In the genomic region with DNA sequence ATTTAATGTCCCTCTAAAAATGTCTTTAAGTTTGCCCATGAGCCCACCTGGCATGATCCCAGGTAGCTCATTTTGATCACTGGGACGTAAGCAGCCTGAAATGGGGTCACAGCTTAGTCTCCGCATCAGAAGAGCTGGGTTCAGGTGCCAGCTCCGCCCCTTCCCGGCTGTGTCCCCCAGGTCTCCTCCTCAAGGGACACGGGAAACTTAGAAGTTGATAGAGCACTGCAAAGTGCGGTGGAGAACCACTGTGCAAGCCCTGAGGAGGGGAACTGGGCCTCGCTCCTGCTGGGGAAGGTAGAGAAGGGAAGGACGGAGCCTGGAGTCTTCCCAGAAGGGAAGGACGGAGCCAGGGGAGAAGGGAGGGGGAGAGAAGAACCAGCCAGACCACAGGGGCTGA, we compare ENCODE assay signal across 22 cellular contexts. TPM values are rescaled to one million over a fixed set of nuclear protein-coding genes. Genes with fewer than 3 reads are reported as not detected.
A peak's percentile ranks its signal among the peaks of the same experiment; 100 is the strongest.
DNase-seq lines count a peak whose midpoint lies in the region; ATAC-seq and TF ChIP-seq lines count a peak whose summit lies in the region.
"Had no signal": no experiment of that assay in that cellular context is flagged by ENCODE, and none has a peak within 500 bp of the region (broad histone marks: within the 10 kb centered on the region; RNA-seq: fewer than 3 reads in every experiment).

No MANE protein-coding gene starts in this region.

- H3K4me3 ChIP-seq in left ventricle myocardium inferior (no peak overlapping the region), upper lobe of right lung (no peak overlapping the region)
- H3K4me3 ChIP-seq: esophagus muscularis mucosa, SK-N-MC had no signal

- H3K27ac ChIP-seq in left ventricle myocardium inferior (replicated peaks) (peak overlapping the region; percentile 94), upper lobe of right lung (no peak overlapping the region)
- H3K27ac ChIP-seq: esophagus muscularis mucosa, parathyroid adenoma, SK-N-MC had no signal

- H3K9me3 ChIP-seq in left ventricle myocardium inferior (replicated peaks) = no peaks in the 10 kb centered on the region
- H3K9me3 ChIP-seq in T-helper 17 cell (ENCODE audit: control insufficient read depth, low read length, poor library complexity, severe bottlenecking) = no peaks in the 10 kb centered on the region
- no peaks in the 10 kb centered on the region for H3K9me3 ChIP-seq in upper lobe of right lung
- H3K9me3 ChIP-seq: esophagus muscularis mucosa had no signal

- H3K27ac Mint-ChIP-seq in T-helper 17 cell = peak overlapping the region; percentile 92
- peak overlapping the region in 2 of 3 experiments; percentile 3 to 19 for H3K27ac Mint-ChIP-seq in nephron
- H3K27ac Mint-ChIP-seq in activated naive CD8-positive, alpha-beta T cell treated with anti-CD3 and anti-CD28 coated beads for 36 hours = no peak overlapping the region
- no peak overlapping the region for H3K27ac Mint-ChIP-seq in activated CD8-positive, alpha-beta T cell treated with anti-CD3 and anti-CD28 coated beads for 36 hours

- H3K36me3 Mint-ChIP-seq in T-helper 17 cell (ENCODE audit: low read depth) (peaks cover 2% of the 10 kb centered on the region), nephron (ENCODE audit: low read depth) (peaks cover 8% of the 10 kb centered on the region)
- H3K36me3 Mint-ChIP-seq in activated naive CD8-positive, alpha-beta T cell treated with anti-CD3 and anti-CD28 coated beads for 36 hours = peaks cover 5% of the 10 kb centered on the region
- H3K36me3 Mint-ChIP-seq in activated CD8-positive, alpha-beta T cell treated with anti-CD3 and anti-CD28 coated beads for 36 hours (ENCODE audit: low read depth) = no peaks in the 10 kb centered on the region

- H3K27me3 Mint-ChIP-seq in T-helper 17 cell = no peaks in the 10 kb centered on the region
- H3K27me3 Mint-ChIP-seq in nephron (ENCODE audit: low read depth) = peaks cover 4% of the 10 kb centered on the region
- no peaks in the 10 kb centered on the region for H3K27me3 Mint-ChIP-seq in activated naive CD8-positive, alpha-beta T cell treated with anti-CD3 and anti-CD28 coated beads for 36 hours
- H3K27me3 Mint-ChIP-seq in activated CD8-positive, alpha-beta T cell treated with anti-CD3 and anti-CD28 coated beads for 36 hours = no peaks in the 10 kb centered on the region

- no peak for DNase-seq in left ventricle myocardium inferior
- no peak for DNase-seq in Right ventricle myocardium superior
- no peak for DNase-seq in T-helper 17 cell
- peak; percentile 41 for DNase-seq in upper lobe of right lung
- DNase-seq in activated naive CD8-positive, alpha-beta T cell treated with anti-CD3 and anti-CD28 coated beads for 36 hours = no peak
- DNase-seq in activated CD8-positive, alpha-beta T cell treated with anti-CD3 and anti-CD28 coated beads for 36 hours = no peak
- no peak for DNase-seq in retina
- DNase-seq: activated CD4-positive, alpha-beta T cell treated with anti-CD3 and anti-CD28 coated beads for 1 hour; activated gamma-delta T cell treated with Interleukin-2 at 50 U/mL for 16 hours; anterior cingulate cortex; central memory CD4-positive, alpha-beta T cell; KBM-7; MV-4-11; NCI-H2029 treated with DMSO at 0.1 percent for 48 hours; NCI-H446; NK-92 treated with Interleukin-12 subunit alpha and Interleukin-12 subunit beta, amount 100 ng/mL, for 24 hours; stimulated activated CD4-positive, alpha-beta T cell treated with anti-CD3 and anti-CD28 coated beads, Interleukin-4, amount 100 ng/mL, for 1 hour; substantia nigra had no signal

- TF ChIP-seq CTCF in left ventricle myocardium inferior (IDR thresholded peaks at IDR 0.05; ENCODE audit: borderline replicate concordance) (no peak), nephron (IDR thresholded peaks at IDR 0.05; ENCODE audit: unreplicated experiment in 3 of 3) (no peak), upper lobe of right lung (IDR thresholded peaks at IDR 0.05) (no peak)
- TF ChIP-seq CTCF in activated CD8-positive, alpha-beta T cell treated with anti-CD3 and anti-CD28 coated beads for 36 hours (IDR thresholded peaks at IDR 0.05) = no peak

- H3K4me3 Mint-ChIP-seq in T-helper 17 cell (peak overlapping the region; percentile 61), nephron (no peak overlapping the region)
- H3K4me3 Mint-ChIP-seq in activated naive CD8-positive, alpha-beta T cell treated with anti-CD3 and anti-CD28 coated beads for 36 hours = no peak overlapping the region
- no peak overlapping the region for H3K4me3 Mint-ChIP-seq in activated CD8-positive, alpha-beta T cell treated with anti-CD3 and anti-CD28 coated beads for 36 hours

- H3K27me3 ChIP-seq in left ventricle myocardium inferior (ENCODE audit: low read depth) (no peaks in the 10 kb centered on the region), upper lobe of right lung (no peaks in the 10 kb centered on the region)
- H3K27me3 ChIP-seq: esophagus muscularis mucosa had no signal

- no peak for ATAC-seq in Right ventricle myocardium superior (ENCODE audit: poor library complexity)
- ATAC-seq in T-helper 17 cell = no peak
- ATAC-seq in upper lobe of right lung = no peak
- no peak for ATAC-seq in activated CD8-positive, alpha-beta T cell treated with anti-CD3 and anti-CD28 coated beads for 36 hours

- H3K36me3 ChIP-seq in left ventricle myocardium inferior (no peaks in the 10 kb centered on the region), upper lobe of right lung (peaks cover 12% of the 10 kb centered on the region)

- H3K4me1 Mint-ChIP-seq in T-helper 17 cell (peaks cover 74% of the 10 kb centered on the region), nephron (peaks cover 62% of the 10 kb centered on the region)
- peaks cover 64% of the 10 kb centered on the region for H3K4me1 Mint-ChIP-seq in activated naive CD8-positive, alpha-beta T cell treated with anti-CD3 and anti-CD28 coated beads for 36 hours
- H3K4me1 Mint-ChIP-seq in activated CD8-positive, alpha-beta T cell treated with anti-CD3 and anti-CD28 coated beads for 36 hours (ENCODE audit: low read depth) = peaks cover 71% of the 10 kb centered on the region

- CTCF ChIA-PET in activated CD8-positive, alpha-beta T cell treated with anti-CD3 and anti-CD28 coated beads for 36 hours (lab: Charles Lee) = interaction anchor here (1.1 to 1.8 kb wide), 3 partner anchors 9 to 43 kb away, joined by 4 to 8 read pairs (median 4); no protein-coding TSS in a partner anchor

- no peaks in the 10 kb centered on the region for H3K9me3 Mint-ChIP-seq in nephron
- H3K9me3 Mint-ChIP-seq in activated naive CD8-positive, alpha-beta T cell treated with anti-CD3 and anti-CD28 coated beads for 36 hours = no peaks in the 10 kb centered on the region
- H3K9me3 Mint-ChIP-seq in activated CD8-positive, alpha-beta T cell treated with anti-CD3 and anti-CD28 coated beads for 36 hours = no peaks in the 10 kb centered on the region

- H3K4me1 ChIP-seq in left ventricle myocardium inferior (peaks cover 87% of the 10 kb centered on the region), upper lobe of right lung (peaks cover 41% of the 10 kb centered on the region)

- POLR2A ChIA-PET in activated CD8-positive, alpha-beta T cell treated with anti-CD3 and anti-CD28 coated beads for 36 hours (lab: Charles Lee) = interaction anchor here (1.1 kb wide), 1 partner anchor 13 kb away, joined by 3 read pairs; no protein-coding TSS in a partner anchor

- intact Hi-C loops in left ventricle myocardium inferior (cut with micrococcal nuclease) (no loop called here), Right ventricle myocardium superior (cut with DNase I) (no loop called here), upper lobe of right lung (cut with DNase I) (no loop called here)
- intact Hi-C loops in activated CD8-positive, alpha-beta T cell treated with anti-CD3 and anti-CD28 coated beads for 36 hours (cut with micrococcal nuclease) = no loop called here

RNA-seq across cellular contexts. Expression of gene TOM1, which starts 7.7 kb away (rescaled TPM):
- total RNA-seq in left ventricle myocardium inferior (68.0 TPM), Right ventricle myocardium superior (68.6 TPM), T-helper 17 cell (100 to 1,000 TPM; 166 to 178 TPM), upper lobe of right lung (101 TPM)
- total RNA-seq in activated naive CD8-positive, alpha-beta T cell treated with anti-CD3 and anti-CD28 coated beads for 36 hours = 10 to 100 TPM; 13.9 to 14.5 TPM
- total RNA-seq in activated CD8-positive, alpha-beta T cell treated with anti-CD3 and anti-CD28 coated beads for 36 hours = 10 to 100 TPM; 16.2 to 20.0 TPM

RNA-seq across cellular contexts. Expression of gene HMGXB4, which starts 50.1 kb away (rescaled TPM):
- total RNA-seq in left ventricle myocardium inferior (8.6 TPM), Right ventricle myocardium superior (7.5 TPM), T-helper 17 cell (10 to 100 TPM; 37.1 to 42.4 TPM), upper lobe of right lung (17.5 TPM)
- 10 to 100 TPM; 37.2 to 37.5 TPM for total RNA-seq in activated naive CD8-positive, alpha-beta T cell treated with anti-CD3 and anti-CD28 coated beads for 36 hours
- total RNA-seq in activated CD8-positive, alpha-beta T cell treated with anti-CD3 and anti-CD28 coated beads for 36 hours = 10 to 100 TPM; 33.7 to 38.2 TPM

Comparison
In these comparisons a context has a peak if more than half of its experiments do, and no peak if none do; other contexts are left out.
1. H3K27ac Mint-ChIP-seq: peak in T-helper 17 cell (single experiment) and nephron (2 of 3); none in activated naive CD8-positive, alpha-beta T cell treated with anti-CD3 and anti-CD28 coated beads for 36 hours (single experiment) and activated CD8-positive, alpha-beta T cell treated with anti-CD3 and anti-CD28 coated beads for 36 hours (single experiment).